In the genomic region with DNA sequence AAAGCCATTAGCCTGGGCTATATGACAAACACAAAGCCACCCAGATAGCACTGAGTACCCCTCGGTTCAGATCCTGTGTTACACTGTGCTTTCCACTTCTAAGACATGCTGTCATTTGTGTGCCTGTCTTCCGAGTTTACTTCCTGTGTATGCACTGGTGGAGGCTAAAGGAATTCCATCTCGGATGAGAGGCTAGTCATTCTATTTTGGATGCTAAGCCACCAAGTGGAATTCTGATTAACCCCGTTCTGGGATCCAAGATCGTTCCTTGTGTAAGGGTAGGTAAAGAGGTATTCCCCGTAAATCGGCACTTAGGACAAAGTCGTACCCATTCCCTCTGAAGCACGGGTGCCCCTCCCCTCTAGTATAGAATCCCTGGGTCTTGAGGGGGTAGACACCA, we compare ENCODE assay signal across 8 cellular contexts. TPM values are rescaled to one million over a fixed set of nuclear protein-coding genes. Genes with fewer than 3 reads are reported as not detected.
"Had no signal": no experiment of that assay in that cellular context is flagged by ENCODE, and none has a peak within 500 bp of the region (broad histone marks: within the 10 kb centered on the region; RNA-seq: fewer than 3 reads in every experiment).

No MANE protein-coding gene starts in this region.

- DNase-seq: H9, HCEC 1CT, IMR-90, KG1 had no signal

- ATAC-seq: GM23338, K562 had no signal

- H3K27ac Mint-ChIP-seq: GM23338 had no signal

- H3K4me3 Mint-ChIP-seq: GM23338, H9 had no signal

- H3K9me3 Mint-ChIP-seq: GM23338, H9 had no signal

- H2AFZ ChIP-seq: GM23338 had no signal

- H3K4me3 ChIP-seq: GM23338, K562 had no signal

- H3K4me2 ChIP-seq: GM23338 had no signal

RNA-seq across cellular contexts. Expression of gene PROP1, which starts 8.7 kb away (rescaled TPM):
- total RNA-seq: GM23338, H1, H9, HT-29, IMR-90, K562 had no signal
- polyA plus RNA-seq: GM23338, H1, IMR-90, K562 had no signal
